1 cellular context compared by ENCODE assay signal in genomic region chr10:102808380-102808779, GRCh38.
TF ChIP-seq lines count a peak whose summit lies in the region.

No MANE protein-coding gene starts in this region.

TF ChIP-seq in SK-N-SH, 30 proteins besides CTCF, POLR2A, EP300 and RAD21 (continued from another document):
- TF ChIP-seq MEF2A (IDR thresholded peaks at IDR 0.05; ENCODE audit: borderline replicate concordance, low read depth) (no peak), RCOR1 (IDR thresholded peaks at IDR 0.05; ENCODE audit: low read length) (no peak), NFIC (IDR thresholded peaks at IDR 0.05; ENCODE audit: borderline replicate concordance) (no peak), JUND (IDR thresholded peaks at IDR 0.05) (no peak), TEAD4 (IDR thresholded peaks at IDR 0.05; ENCODE audit: borderline replicate concordance, insufficient read depth) (no peak)
